8 cellular contexts compared by ENCODE assay signal in the genomic region with DNA sequence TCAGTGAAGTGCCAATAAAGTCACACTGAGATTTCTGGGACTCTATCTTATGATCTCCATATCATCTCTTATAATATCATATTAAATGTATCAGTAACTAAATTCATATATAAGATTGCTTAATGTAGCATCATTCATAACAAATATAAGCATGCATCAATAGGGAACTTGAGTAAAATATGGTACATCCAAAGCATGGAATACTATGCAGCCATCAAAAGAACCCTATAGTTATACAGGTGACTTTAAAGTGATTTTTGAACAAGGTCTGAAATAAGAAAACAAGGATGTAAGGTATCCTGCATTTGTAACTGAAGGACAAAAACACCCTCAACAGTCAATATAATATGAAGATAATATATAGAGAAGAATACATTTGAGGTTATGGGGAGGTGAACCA.
"Had no signal": no experiment of that assay in that cellular context is flagged by ENCODE, and none has a peak within 500 bp of the region (broad histone marks: within the 10 kb centered on the region; RNA-seq: fewer than 3 reads in every experiment).

No MANE protein-coding gene starts in this region.

- H3K4me1 ChIP-seq: HAP-1 had no signal

- FAIRE-seq: HTR-8/SVneo had no signal

- ATAC-seq: HCT116 had no signal

- DNase-seq: GM23248, GOT3, H7, IMR-90, KBM-7 had no signal

- H3K9me3 ChIP-seq: HAP-1 had no signal

- H3K4me3 ChIP-seq: GM23248, HAP-1 had no signal

- H3K27ac ChIP-seq: GM23248 had no signal
